Comparison of ENCODE assay signal across 17 cellular contexts in the genomic region with DNA sequence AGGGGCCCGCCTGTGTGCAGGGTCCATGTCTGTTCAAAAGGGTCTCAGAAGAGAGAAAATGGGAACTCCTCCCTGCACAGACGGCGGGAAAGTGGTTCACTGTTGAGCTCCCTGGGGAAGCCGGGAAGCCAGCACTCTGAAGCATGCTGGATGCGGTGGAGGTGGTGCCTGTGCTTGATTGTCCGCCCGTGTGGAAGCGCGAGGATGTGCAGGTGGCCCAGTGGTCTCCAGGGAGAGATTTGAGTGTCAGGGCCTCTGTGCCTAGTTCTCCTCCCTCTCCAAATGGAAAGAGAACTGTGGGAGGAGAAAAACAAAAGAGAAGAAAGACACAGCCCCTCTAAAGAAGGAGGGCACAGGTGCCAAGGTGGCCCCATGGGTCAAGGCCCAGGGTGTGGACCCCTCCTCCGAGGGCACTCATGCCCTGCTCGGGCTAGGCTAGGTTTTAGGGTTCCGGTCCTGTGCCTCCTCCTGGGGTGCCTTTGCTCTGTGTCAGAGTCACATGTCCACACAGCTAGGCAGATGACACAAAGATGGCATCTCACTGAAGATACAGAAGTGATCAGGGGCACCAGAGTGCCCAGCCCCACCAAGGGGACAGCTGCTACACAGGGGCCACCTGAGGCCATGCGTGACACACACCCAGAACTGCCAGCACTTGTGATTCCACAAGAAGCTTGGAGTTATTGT.
DNase-seq lines count a peak whose midpoint lies in the region; ATAC-seq, FAIRE-seq and TF ChIP-seq lines count a peak whose summit lies in the region.
"Had no signal": no experiment of that assay in that cellular context is flagged by ENCODE, and none has a peak within 500 bp of the region (broad histone marks: within the 10 kb centered on the region; RNA-seq: fewer than 3 reads in every experiment).

No MANE protein-coding gene starts in this region.

- POLR2A ChIA-PET in H1 (lab: Charles Lee; ENCODE audit: partially characterized antibody): interaction anchor here (0.7 to 2.2 kb wide), 8 partner anchors 9 to 402 kb away, joined by 3 to 12 read pairs (median 4); no protein-coding TSS in a partner anchor
- POLR2A ChIA-PET in naive thymus-derived CD8-positive, alpha-beta T cell (lab: Charles Lee): no interaction called here

- peaks cover 5 to 7% (median 5%) of the 10 kb centered on the region in 4 donors for H3K4me1 Mint-ChIP-seq in naive thymus-derived CD8-positive, alpha-beta T cell

- H3K27ac Mint-ChIP-seq in naive thymus-derived CD8-positive, alpha-beta T cell: no peak overlapping the region
- H3K27ac Mint-ChIP-seq: CD8-positive, alpha-beta T cell; effector memory CD8-positive, alpha-beta T cell; IgD-negative memory B cell; immature natural killer cell had no signal

- 79% methylated on average over 13 of the region's 13 CpGs; no CpG with 5 or more reads in 1 of the 2 experiments for WGBS in H1 (ENCODE audit: extremely low coverage in 1 of 2, insufficient coverage in 1 of 2, insufficient read length in 1 of 2, insufficient replicate concordance in 2 of 2, low coverage in 1 of 2, low lambda C conversion rate in 2 of 2, missing lambda C conversion rate in 1 of 2), 2 experiments
- no CpG with 5 or more reads among the region's 13 CpGs for WGBS in trophoblast cell (ENCODE audit: extremely low coverage, insufficient coverage, insufficient read length)

- H3K14ac ChIP-seq in H1 (ENCODE audit: insufficient read length): no peak overlapping the region
- peak overlapping the region; percentile 17 for H3K14ac ChIP-seq in trophoblast cell (ENCODE audit: low read length)

- H2AFZ ChIP-seq in H1 (ENCODE audit: low read length) (no peak overlapping the region), trophoblast cell (ENCODE audit: insufficient read depth, low read length, poor library complexity) (no peak overlapping the region)

- no peak; a peak in 1 of 3 replicates for TF ChIP-seq POLR2A in H1 (IDR thresholded peaks at IDR 0.05; ENCODE audit: control extremely low read depth in 1 of 2, low read depth in 2 of 2, low read length in 2 of 2)

- H3K9ac ChIP-seq in H1 (replicated peaks in 1 of 4; ENCODE audit: extremely low read depth in 1 of 4, low read depth in 3 of 4, low read length in 3 of 4): no peak overlapping the region
- H3K9ac ChIP-seq in trophoblast cell (ENCODE audit: low read length): no peak overlapping the region

- H3K79me1 ChIP-seq in H1 (ENCODE audit: low read depth, low read length) (no peaks in the 10 kb centered on the region), trophoblast cell (ENCODE audit: low read length) (peaks cover 37% of the 10 kb centered on the region)

- no peaks in the 10 kb centered on the region for H3K36me3 ChIP-seq in H7 (replicated peaks; ENCODE audit: control insufficient read depth, insufficient read depth, low read length)
- H3K36me3 ChIP-seq in H1 (ENCODE audit: control insufficient read depth in 2 of 4, insufficient read depth in 4 of 4, low read length in 3 of 4): peaks cover 0 to 2% (median 0%) of the 10 kb centered on the region in 4 experiments; a peak in 1 of 8 replicates
- peaks cover 20 to 35% of the 10 kb centered on the region in 2 experiments for H3K36me3 ChIP-seq in trophoblast cell (ENCODE audit: control insufficient read depth in 1 of 2, insufficient read depth in 2 of 2, low read length in 2 of 2)

- H2BK20ac ChIP-seq in H1 (ENCODE audit: low read length): no peak overlapping the region

- H4K91ac ChIP-seq in H1 (replicated peaks; ENCODE audit: insufficient read length, low read length): peak overlapping the region; percentile 5
- H4K91ac ChIP-seq in trophoblast cell (ENCODE audit: low read depth, low read length): peak overlapping the region; percentile 95

- H3K4me2 ChIP-seq in H1 (ENCODE audit: insufficient read depth in 1 of 2, low read depth in 2 of 2, low read length in 2 of 2) (peak overlapping the region; percentile 22 to 30; a peak in 1 of 4 replicates), trophoblast cell (ENCODE audit: low read length) (no peak overlapping the region)

- H3K9me3 ChIP-seq in H1 (ENCODE audit: insufficient read depth in 2 of 2, low read depth in 1 of 2, low read length in 1 of 2) (no peaks in the 10 kb centered on the region), trophoblast cell (ENCODE audit: insufficient read depth, low read depth, low read length) (no peaks in the 10 kb centered on the region)
- H3K9me3 ChIP-seq: mucosa of descending colon, SJSA1 had no signal

- H3K18ac ChIP-seq in H1 (ENCODE audit: extremely low read depth, low read length): 0 out of 2 replicates have a peak overlapping the region, but pooled peaks have one; percentile 9
- H3K18ac ChIP-seq in trophoblast cell (ENCODE audit: low read length): peak overlapping the region; percentile 38

- no peak overlapping the region for H3K4me3 Mint-ChIP-seq in naive thymus-derived CD8-positive, alpha-beta T cell
- H3K4me3 Mint-ChIP-seq: CD8-positive, alpha-beta T cell; effector memory CD8-positive, alpha-beta T cell; immature natural killer cell had no signal

- DNase-seq in H7: peak; percentile 76
- DNase-seq in NCI-H187 treated with DMSO at 0.1 percent for 48 hours (lab: John Stamatoyannopoulos, UW): peak; percentile 37
- no peak for DNase-seq in H1 (ENCODE audit: low read depth in 1 of 2, low spot score in 2 of 2)
- DNase-seq in trophoblast cell: no peak
- no peak for DNase-seq in stimulated activated CD4-positive, alpha-beta T cell treated with anti-CD3 and anti-CD28 coated beads, Interleukin-1b, Interleukin-23, amount 100 ng/mL, for 48 hours
- DNase-seq in naive thymus-derived CD8-positive, alpha-beta T cell: no peak
- DNase-seq: activated CD8-positive, alpha-beta memory T cell treated with anti-CD3 and anti-CD28 coated beads for 24 hours; activated effector memory CD4-positive, alpha-beta T cell treated with anti-CD3 and anti-CD28 coated beads, Interleukin-2, amount 50 U/mL, for 16 hours; CD8-positive, alpha-beta T cell; effector memory CD8-positive, alpha-beta T cell; GDM1; immature natural killer cell; mucosa of descending colon; stimulated activated naive CD8-positive, alpha-beta T cell treated with anti-CD3 and anti-CD28 coated beads, Interleukin-15, Interleukin-2, amounts not matched to agents 100 U/mL and 50 U/mL, for 24 hours had no signal

- H4K8ac ChIP-seq in H1 (ENCODE audit: extremely low read depth, insufficient read depth, low read length) (peak overlapping the region; percentile 26; the same call in 1 of the 2 replicates), trophoblast cell (ENCODE audit: low read depth, low read length) (no peak overlapping the region)

- H2BK5ac ChIP-seq in H1 (ENCODE audit: low read depth, low read length) (peak overlapping the region; percentile 88; the same call in 1 of the 2 replicates), trophoblast cell (ENCODE audit: low read depth, low read length, poor library complexity) (no peak overlapping the region)

- no peak overlapping the region; the same call in 1 of the 2 replicates for H2BK15ac ChIP-seq in H1 (ENCODE audit: low read length)

- ATAC-seq in naive thymus-derived CD8-positive, alpha-beta T cell: no peak
- ATAC-seq in HG02885 (IDR thresholded peaks at IDR 0.05; ENCODE audit: poor library complexity, unreplicated experiment): no peak
- ATAC-seq: CD8-positive, alpha-beta T cell; effector memory CD8-positive, alpha-beta T cell; mucosa of descending colon; stimulated activated naive CD8-positive, alpha-beta T cell treated with anti-CD3 and anti-CD28 coated beads, Interleukin-15, Interleukin-2, amounts not matched to agents 100 U/mL and 50 U/mL, for 24 hours had no signal

- peaks cover 4 to 26% (median 14%) of the 10 kb centered on the region in 4 experiments for H3K4me1 ChIP-seq in H1 (replicated peaks in 1 of 4; ENCODE audit: control insufficient read depth in 3 of 4, insufficient read depth in 4 of 4, low read length in 3 of 4)
- H3K4me1 ChIP-seq in trophoblast cell (ENCODE audit: control insufficient read depth in 1 of 2, insufficient read depth in 2 of 2, low read length in 2 of 2): peaks cover 49 to 59% of the 10 kb centered on the region in 2 experiments

- no peak overlapping the region for H4K12ac ChIP-seq in trophoblast cell (ENCODE audit: low read depth, low read length)

- no peaks in the 10 kb centered on the region for H3K9me3 Mint-ChIP-seq in naive thymus-derived CD8-positive, alpha-beta T cell
- H3K9me3 Mint-ChIP-seq: CD8-positive, alpha-beta T cell; effector memory CD8-positive, alpha-beta T cell; IgD-negative memory B cell; immature natural killer cell had no signal

- CTCF ChIA-PET in H1 (lab: Charles Lee; ENCODE audit: partially characterized antibody): interaction anchor here (0.6 to 1.9 kb wide), 5 partner anchors 9 to 36 kb away, joined by 3 to 8 read pairs (median 3); no protein-coding TSS in a partner anchor

- no peak for TF ChIP-seq EP300 in H1 (IDR thresholded peaks at IDR 0.05; ENCODE audit: borderline replicate concordance in 1 of 2, low read depth in 2 of 2, low read length in 2 of 2)

- peak overlapping the region; percentile 37; the same call in 1 of the 2 replicates for H3K27ac ChIP-seq in H1 (ENCODE audit: low read depth, low read length)
- no peak overlapping the region for H3K27ac ChIP-seq in trophoblast cell (ENCODE audit: low read depth, low read length)
- H3K27ac ChIP-seq: SJSA1 had no signal

- H2BK120ac ChIP-seq in H1 (replicated peaks; ENCODE audit: low read depth, low read length) (no peak overlapping the region), trophoblast cell (ENCODE audit: insufficient read depth, low read length, poor library complexity) (peak overlapping the region; percentile 55)

- FAIRE-seq in H1 (lab: Jason Lieb, UNC): no peak

- no peak for TF ChIP-seq CTCF in H1 (IDR thresholded peaks at IDR 0.05; ENCODE audit: control extremely low read depth in 1 of 3, insufficient read depth in 1 of 3, low read depth in 1 of 3, low read length in 3 of 3)

- H3K4ac ChIP-seq in H1 (replicated peaks; ENCODE audit: insufficient read length, low read depth, low read length) (peak overlapping the region; percentile 21), trophoblast cell (ENCODE audit: low read depth, low read length) (no peak overlapping the region)

- no peaks in the 10 kb centered on the region for H3K79me2 ChIP-seq in H1 (ENCODE audit: control insufficient read depth in 1 of 2, insufficient read depth in 2 of 2, low read length in 2 of 2)
- peaks cover 4% of the 10 kb centered on the region for H3K79me2 ChIP-seq in trophoblast cell (ENCODE audit: control insufficient read depth, insufficient read depth, low read length, poor library complexity)

- peaks cover 5 to 16% of the 10 kb centered on the region in 2 experiments for H4K20me1 ChIP-seq in H1 (replicated peaks in 1 of 2; ENCODE audit: control insufficient read depth in 1 of 2, insufficient read depth in 2 of 2, low read length in 2 of 2)

- no peaks in the 10 kb centered on the region for H3K23me2 ChIP-seq in H1 (ENCODE audit: low read depth, low read length)

- H3K23ac ChIP-seq in H1 (ENCODE audit: insufficient read length) (no peak overlapping the region), trophoblast cell (ENCODE audit: low read length) (no peak overlapping the region)

- peaks cover 0 to 12% (median 0%) of the 10 kb centered on the region in 3 donors for H3K36me3 Mint-ChIP-seq in naive thymus-derived CD8-positive, alpha-beta T cell
- H3K36me3 Mint-ChIP-seq: CD8-positive, alpha-beta T cell; IgD-negative memory B cell had no signal

- H2AK5ac ChIP-seq in H1 (ENCODE audit: low read depth, low read length) (peak overlapping the region; percentile 97), trophoblast cell (ENCODE audit: low read length) (peak overlapping the region; percentile 11)

- H3K27me3 Mint-ChIP-seq in naive thymus-derived CD8-positive, alpha-beta T cell: no peaks in the 10 kb centered on the region
- H3K27me3 Mint-ChIP-seq: effector memory CD8-positive, alpha-beta T cell had no signal

- peaks cover 8% of the 10 kb centered on the region; the same call in 1 of the 2 replicates for H3K27me3 ChIP-seq in H7 (ENCODE audit: control insufficient read depth, insufficient read depth, low read length)
- H3K27me3 ChIP-seq in H1 (replicated peaks in 1 of 4; ENCODE audit: control insufficient read depth in 3 of 4, extremely low read depth in 1 of 4, insufficient read depth in 3 of 4, low read length in 3 of 4): peaks cover 3 to 16% (median 14%) of the 10 kb centered on the region in 4 experiments; a peak in 6 of 7 replicates
- H3K27me3 ChIP-seq in trophoblast cell (ENCODE audit: insufficient read depth, low read length): no peaks in the 10 kb centered on the region
- H3K27me3 ChIP-seq: SJSA1 had no signal

- no peak overlapping the region for H3K56ac ChIP-seq in H1 (replicated peaks; ENCODE audit: insufficient read length, low read depth, low read length)

- H2BK12ac ChIP-seq in H1 (ENCODE audit: low read depth, low read length) (peak overlapping the region; percentile 68; the same call in 1 of the 2 replicates), trophoblast cell (ENCODE audit: low read length) (peak overlapping the region; percentile 37)

- TF ChIP-seq RAD21 in H1 (IDR thresholded peaks at IDR 0.05 in 1 of 2, conservative IDR thresholded peaks at IDR 0.05 in 1 of 2; ENCODE audit: low read depth in 2 of 2, low read length in 2 of 2): no peak

- no peak overlapping the region for H4K5ac ChIP-seq in H1 (ENCODE audit: insufficient read length, low read depth, low read length)

- H3K4me3 ChIP-seq in H7 (ENCODE audit: insufficient read depth, low read depth, low read length) (no peak overlapping the region), H1 (ENCODE audit: extremely low read depth in 1 of 4, insufficient read depth in 2 of 4, low read depth in 3 of 4, low read length in 4 of 4) (no peak overlapping the region; a peak in 2 of 8 replicates), trophoblast cell (ENCODE audit: low read depth, low read length) (no peak overlapping the region)
- H3K4me3 ChIP-seq: mucosa of descending colon, SJSA1 had no signal

Comparison
In these comparisons a context has a peak if more than half of its experiments do, and no peak if none do; other contexts are left out.
1. DNase-seq: peak in H7 (single experiment) and NCI-H187 treated with DMSO at 0.1 percent for 48 hours (single experiment); none in H1 (0 of 2), trophoblast cell (0 of 2), stimulated activated CD4-positive, alpha-beta T cell treated with anti-CD3 and anti-CD28 coated beads, Interleukin-1b, Interleukin-23, amount 100 ng/mL, for 48 hours (single experiment) and naive thymus-derived CD8-positive, alpha-beta T cell (0 of 10).